1 cellular context compared by ENCODE assay signal in the genomic region with DNA sequence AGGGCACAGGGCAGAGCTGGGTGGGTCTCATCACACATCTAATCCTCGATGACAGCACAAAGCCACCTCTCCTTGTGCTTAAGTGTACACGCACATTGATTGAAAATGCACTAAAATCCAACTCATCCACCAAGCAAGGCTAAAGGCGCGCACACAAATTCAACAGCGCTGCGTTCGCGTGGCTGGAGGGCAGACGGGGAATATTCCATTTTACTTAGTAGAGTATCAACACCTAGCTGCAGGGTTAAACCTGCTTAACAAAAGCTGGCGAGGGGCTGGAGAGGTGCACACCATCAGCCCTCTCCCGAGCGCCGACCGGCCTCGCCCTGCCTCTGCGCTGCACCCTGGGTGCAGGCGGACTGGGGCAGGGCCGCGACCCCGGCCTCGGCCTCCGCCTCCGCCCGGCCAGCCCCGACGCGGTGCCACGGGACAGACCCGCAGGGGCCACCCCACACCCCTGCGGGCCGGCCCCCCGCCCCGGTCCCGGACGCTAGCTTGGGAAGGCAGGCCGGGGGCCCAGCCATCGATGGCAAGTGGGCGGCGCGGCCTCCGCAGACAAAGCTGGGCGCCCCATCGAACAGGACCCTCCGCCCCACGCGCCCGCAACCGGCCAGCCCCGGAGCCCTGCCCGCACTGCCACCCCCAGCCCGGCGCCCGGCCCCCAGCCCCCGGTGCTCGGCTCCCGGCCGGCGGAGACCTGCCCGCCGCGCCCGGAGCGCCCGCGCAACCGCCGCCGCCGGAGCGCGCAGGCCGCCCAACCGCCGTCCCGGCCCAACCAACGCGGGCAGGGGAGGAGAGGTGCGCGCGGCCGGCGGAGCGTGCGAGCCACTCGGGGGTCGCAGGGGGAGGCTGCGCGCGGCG.
A peak's percentile ranks its signal among the peaks of the same experiment; 100 is the strongest.
TF ChIP-seq lines count a peak whose summit lies in the region.

No MANE protein-coding gene starts in this region.

TF ChIP-seq in GM12878, 131 proteins besides CTCF, POLR2A, EP300 and RAD21:
- TF ChIP-seq NR2F1 (conservative IDR thresholded peaks at IDR 0.05) (0 out of 2 replicates have a peak, but pooled peaks have one; percentile 75), HDGF (IDR thresholded peaks at IDR 0.05) (no peak), FOXM1 (IDR thresholded peaks at IDR 0.05; ENCODE audit: low read depth, low read length) (no peak), RB1 (IDR thresholded peaks at IDR 0.05; ENCODE audit: borderline replicate concordance) (no peak; the same call in 1 of the 2 replicates), SPI1 (IDR thresholded peaks at IDR 0.05; ENCODE audit: borderline replicate concordance, insufficient read depth, low read depth, low read length) (no peak), EED (IDR thresholded peaks at IDR 0.05; ENCODE audit: low read depth) (no peak), SREBF1 (IDR thresholded peaks at IDR 0.05; ENCODE audit: low read length) (no peak), IKZF1 (conservative IDR thresholded peaks at IDR 0.05) (peak; percentile 81; the same call in 1 of the 2 replicates), ZNF622 (IDR thresholded peaks at IDR 0.05) (no peak), SMARCA5 (IDR thresholded peaks at IDR 0.05) (no peak), ATF7 (IDR thresholded peaks at IDR 0.05; ENCODE audit: low read depth) (no peak), ZNF274 (IDR thresholded peaks at IDR 0.05; ENCODE audit: insufficient read depth, insufficient read length) (no peak), RELA (IDR thresholded peaks at IDR 0.05; ENCODE audit: borderline replicate concordance, partially characterized antibody) (peak; percentile 53), NR2C1 (IDR thresholded peaks at IDR 0.05) (no peak), BACH1 (IDR thresholded peaks at IDR 0.05; ENCODE audit: borderline replicate concordance) (peak; percentile 13), CBX3 (IDR thresholded peaks at IDR 0.05; ENCODE audit: borderline replicate concordance, low read depth) (no peak), MTA2 (IDR thresholded peaks at IDR 0.05; ENCODE audit: low read depth) (no peak), SIN3A (IDR thresholded peaks at IDR 0.05; ENCODE audit: low read depth, low read length) (no peak), SMAD5 (IDR thresholded peaks at IDR 0.05; ENCODE audit: low read depth) (no peak), SMC3 (IDR thresholded peaks at IDR 0.05; ENCODE audit: borderline replicate concordance, low read length) (no peak), PAX5 (IDR thresholded peaks at IDR 0.05; ENCODE audit: borderline replicate concordance, low read depth, low read length) (no peak), GABPA (IDR thresholded peaks at IDR 0.05; ENCODE audit: low read depth) (no peak), DPF2 (IDR thresholded peaks at IDR 0.05) (peak; percentile 76), ZNF217 (IDR thresholded peaks at IDR 0.05) (0 out of 2 replicates have a peak, but pooled peaks have one; percentile 37), POLR2AphosphoS5 (IDR thresholded peaks at IDR 0.05; ENCODE audit: low read length) (no peak), TCF12 (IDR thresholded peaks at IDR 0.05; ENCODE audit: low read depth, low read length) (peak; percentile 4; the same call in 1 of the 2 replicates), KDM1A (IDR thresholded peaks at IDR 0.05; ENCODE audit: borderline replicate concordance) (no peak), MYB (IDR thresholded peaks at IDR 0.05; ENCODE audit: borderline replicate concordance, low read depth, low read length) (no peak), RFX5 (IDR thresholded peaks at IDR 0.05; ENCODE audit: low read depth, low read length) (no peak), YY1 (IDR thresholded peaks at IDR 0.05; ENCODE audit: low read depth, low read length) (no peak), SP1 (IDR thresholded peaks at IDR 0.05; ENCODE audit: low read depth, low read length) (no peak), ZNF207 (IDR thresholded peaks at IDR 0.05; ENCODE audit: borderline replicate concordance) (0 out of 2 replicates have a peak, but pooled peaks have one; percentile 21), JUND (IDR thresholded peaks at IDR 0.05; ENCODE audit: low read depth, low read length) (no peak), HDAC6 (IDR thresholded peaks at IDR 0.05; ENCODE audit: unreplicated experiment) (peak; percentile 60)
- TF ChIP-seq, protein P1, sequence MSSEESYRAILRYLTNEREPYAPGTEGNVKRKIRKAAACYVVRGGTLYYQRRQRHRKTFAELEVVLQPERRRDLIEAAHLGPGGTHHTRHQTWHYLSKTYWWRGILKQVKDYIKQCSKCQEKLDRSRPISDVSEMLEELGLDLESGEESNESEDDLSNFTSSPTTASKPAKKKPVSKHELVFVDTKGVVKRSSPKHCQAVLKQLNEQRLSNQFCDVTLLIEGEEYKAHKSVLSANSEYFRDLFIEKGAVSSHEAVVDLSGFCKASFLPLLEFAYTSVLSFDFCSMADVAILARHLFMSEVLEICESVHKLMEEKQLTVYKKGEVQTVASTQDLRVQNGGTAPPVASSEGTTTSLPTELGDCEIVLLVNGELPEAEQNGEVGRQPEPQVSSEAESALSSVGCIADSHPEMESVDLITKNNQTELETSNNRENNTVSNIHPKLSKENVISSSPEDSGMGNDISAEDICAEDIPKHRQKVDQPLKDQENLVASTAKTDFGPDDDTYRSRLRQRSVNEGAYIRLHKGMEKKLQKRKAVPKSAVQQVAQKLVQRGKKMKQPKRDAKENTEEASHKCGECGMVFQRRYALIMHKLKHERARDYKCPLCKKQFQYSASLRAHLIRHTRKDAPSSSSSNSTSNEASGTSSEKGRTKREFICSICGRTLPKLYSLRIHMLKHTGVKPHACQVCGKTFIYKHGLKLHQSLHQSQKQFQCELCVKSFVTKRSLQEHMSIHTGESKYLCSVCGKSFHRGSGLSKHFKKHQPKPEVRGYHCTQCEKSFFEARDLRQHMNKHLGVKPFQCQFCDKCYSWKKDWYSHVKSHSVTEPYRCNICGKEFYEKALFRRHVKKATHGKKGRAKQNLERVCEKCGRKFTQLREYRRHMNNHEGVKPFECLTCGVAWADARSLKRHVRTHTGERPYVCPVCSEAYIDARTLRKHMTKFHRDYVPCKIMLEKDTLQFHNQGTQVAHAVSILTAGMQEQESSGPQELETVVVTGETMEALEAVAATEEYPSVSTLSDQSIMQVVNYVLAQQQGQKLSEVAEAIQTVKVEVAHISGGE (CRISPR knock-in tag; IDR thresholded peaks at IDR 0.05) = no peak
- TF ChIP-seq, protein P2, sequence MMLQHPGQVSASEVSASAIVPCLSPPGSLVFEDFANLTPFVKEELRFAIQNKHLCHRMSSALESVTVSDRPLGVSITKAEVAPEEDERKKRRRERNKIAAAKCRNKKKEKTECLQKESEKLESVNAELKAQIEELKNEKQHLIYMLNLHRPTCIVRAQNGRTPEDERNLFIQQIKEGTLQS (IDR thresholded peaks at IDR 0.05; ENCODE audit: borderline replicate concordance, extremely low read depth, low read depth, low read length) = no peak
- TF ChIP-seq, protein P3, sequence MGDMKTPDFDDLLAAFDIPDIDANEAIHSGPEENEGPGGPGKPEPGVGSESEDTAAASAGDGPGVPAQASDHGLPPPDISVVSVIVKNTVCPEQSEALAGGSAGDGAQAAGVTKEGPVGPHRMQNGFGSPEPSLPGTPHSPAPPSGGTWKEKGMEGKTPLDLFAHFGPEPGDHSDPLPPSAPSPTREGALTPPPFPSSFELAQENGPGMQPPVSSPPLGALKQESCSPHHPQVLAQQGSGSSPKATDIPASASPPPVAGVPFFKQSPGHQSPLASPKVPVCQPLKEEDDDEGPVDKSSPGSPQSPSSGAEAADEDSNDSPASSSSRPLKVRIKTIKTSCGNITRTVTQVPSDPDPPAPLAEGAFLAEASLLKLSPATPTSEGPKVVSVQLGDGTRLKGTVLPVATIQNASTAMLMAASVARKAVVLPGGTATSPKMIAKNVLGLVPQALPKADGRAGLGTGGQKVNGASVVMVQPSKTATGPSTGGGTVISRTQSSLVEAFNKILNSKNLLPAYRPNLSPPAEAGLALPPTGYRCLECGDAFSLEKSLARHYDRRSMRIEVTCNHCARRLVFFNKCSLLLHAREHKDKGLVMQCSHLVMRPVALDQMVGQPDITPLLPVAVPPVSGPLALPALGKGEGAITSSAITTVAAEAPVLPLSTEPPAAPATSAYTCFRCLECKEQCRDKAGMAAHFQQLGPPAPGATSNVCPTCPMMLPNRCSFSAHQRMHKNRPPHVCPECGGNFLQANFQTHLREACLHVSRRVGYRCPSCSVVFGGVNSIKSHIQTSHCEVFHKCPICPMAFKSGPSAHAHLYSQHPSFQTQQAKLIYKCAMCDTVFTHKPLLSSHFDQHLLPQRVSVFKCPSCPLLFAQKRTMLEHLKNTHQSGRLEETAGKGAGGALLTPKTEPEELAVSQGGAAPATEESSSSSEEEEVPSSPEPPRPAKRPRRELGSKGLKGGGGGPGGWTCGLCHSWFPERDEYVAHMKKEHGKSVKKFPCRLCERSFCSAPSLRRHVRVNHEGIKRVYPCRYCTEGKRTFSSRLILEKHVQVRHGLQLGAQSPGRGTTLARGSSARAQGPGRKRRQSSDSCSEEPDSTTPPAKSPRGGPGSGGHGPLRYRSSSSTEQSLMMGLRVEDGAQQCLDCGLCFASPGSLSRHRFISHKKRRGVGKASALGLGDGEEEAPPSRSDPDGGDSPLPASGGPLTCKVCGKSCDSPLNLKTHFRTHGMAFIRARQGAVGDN (IDR thresholded peaks at IDR 0.05) = no peak
- TF ChIP-seq, protein P4, sequence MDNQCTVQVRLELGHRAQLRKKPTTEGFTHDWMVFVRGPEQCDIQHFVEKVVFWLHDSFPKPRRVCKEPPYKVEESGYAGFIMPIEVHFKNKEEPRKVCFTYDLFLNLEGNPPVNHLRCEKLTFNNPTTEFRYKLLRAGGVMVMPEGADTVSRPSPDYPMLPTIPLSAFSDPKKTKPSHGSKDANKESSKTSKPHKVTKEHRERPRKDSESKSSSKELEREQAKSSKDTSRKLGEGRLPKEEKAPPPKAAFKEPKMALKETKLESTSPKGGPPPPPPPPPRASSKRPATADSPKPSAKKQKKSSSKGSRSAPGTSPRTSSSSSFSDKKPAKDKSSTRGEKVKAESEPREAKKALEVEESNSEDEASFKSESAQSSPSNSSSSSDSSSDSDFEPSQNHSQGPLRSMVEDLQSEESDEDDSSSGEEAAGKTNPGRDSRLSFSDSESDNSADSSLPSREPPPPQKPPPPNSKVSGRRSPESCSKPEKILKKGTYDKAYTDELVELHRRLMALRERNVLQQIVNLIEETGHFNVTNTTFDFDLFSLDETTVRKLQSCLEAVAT (IDR thresholded peaks at IDR 0.05) = no peak
- TF ChIP-seq, protein P5, sequence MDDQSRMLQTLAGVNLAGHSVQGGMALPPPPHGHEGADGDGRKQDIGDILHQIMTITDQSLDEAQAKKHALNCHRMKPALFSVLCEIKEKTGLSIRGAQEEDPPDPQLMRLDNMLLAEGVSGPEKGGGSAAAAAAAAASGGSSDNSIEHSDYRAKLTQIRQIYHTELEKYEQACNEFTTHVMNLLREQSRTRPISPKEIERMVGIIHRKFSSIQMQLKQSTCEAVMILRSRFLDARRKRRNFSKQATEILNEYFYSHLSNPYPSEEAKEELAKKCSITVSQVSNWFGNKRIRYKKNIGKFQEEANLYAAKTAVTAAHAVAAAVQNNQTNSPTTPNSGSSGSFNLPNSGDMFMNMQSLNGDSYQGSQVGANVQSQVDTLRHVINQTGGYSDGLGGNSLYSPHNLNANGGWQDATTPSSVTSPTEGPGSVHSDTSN (IDR thresholded peaks at IDR 0.05; ENCODE audit: insufficient replicate concordance, low read depth, low read length) = no peak
- TF ChIP-seq, protein P6, sequence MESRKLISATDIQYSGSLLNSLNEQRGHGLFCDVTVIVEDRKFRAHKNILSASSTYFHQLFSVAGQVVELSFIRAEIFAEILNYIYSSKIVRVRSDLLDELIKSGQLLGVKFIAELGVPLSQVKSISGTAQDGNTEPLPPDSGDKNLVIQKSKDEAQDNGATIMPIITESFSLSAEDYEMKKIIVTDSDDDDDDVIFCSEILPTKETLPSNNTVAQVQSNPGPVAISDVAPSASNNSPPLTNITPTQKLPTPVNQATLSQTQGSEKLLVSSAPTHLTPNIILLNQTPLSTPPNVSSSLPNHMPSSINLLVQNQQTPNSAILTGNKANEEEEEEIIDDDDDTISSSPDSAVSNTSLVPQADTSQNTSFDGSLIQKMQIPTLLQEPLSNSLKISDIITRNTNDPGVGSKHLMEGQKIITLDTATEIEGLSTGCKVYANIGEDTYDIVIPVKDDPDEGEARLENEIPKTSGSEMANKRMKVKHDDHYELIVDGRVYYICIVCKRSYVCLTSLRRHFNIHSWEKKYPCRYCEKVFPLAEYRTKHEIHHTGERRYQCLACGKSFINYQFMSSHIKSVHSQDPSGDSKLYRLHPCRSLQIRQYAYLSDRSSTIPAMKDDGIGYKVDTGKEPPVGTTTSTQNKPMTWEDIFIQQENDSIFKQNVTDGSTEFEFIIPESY (IDR thresholded peaks at IDR 0.05) = no peak
- TF ChIP-seq, protein P7, sequence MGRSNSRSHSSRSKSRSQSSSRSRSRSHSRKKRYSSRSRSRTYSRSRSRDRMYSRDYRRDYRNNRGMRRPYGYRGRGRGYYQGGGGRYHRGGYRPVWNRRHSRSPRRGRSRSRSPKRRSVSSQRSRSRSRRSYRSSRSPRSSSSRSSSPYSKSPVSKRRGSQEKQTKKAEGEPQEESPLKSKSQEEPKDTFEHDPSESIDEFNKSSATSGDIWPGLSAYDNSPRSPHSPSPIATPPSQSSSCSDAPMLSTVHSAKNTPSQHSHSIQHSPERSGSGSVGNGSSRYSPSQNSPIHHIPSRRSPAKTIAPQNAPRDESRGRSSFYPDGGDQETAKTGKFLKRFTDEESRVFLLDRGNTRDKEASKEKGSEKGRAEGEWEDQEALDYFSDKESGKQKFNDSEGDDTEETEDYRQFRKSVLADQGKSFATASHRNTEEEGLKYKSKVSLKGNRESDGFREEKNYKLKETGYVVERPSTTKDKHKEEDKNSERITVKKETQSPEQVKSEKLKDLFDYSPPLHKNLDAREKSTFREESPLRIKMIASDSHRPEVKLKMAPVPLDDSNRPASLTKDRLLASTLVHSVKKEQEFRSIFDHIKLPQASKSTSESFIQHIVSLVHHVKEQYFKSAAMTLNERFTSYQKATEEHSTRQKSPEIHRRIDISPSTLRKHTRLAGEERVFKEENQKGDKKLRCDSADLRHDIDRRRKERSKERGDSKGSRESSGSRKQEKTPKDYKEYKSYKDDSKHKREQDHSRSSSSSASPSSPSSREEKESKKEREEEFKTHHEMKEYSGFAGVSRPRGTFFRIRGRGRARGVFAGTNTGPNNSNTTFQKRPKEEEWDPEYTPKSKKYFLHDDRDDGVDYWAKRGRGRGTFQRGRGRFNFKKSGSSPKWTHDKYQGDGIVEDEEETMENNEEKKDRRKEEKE (IDR thresholded peaks at IDR 0.05) = peak; percentile 91
- TF ChIP-seq, protein P8, sequence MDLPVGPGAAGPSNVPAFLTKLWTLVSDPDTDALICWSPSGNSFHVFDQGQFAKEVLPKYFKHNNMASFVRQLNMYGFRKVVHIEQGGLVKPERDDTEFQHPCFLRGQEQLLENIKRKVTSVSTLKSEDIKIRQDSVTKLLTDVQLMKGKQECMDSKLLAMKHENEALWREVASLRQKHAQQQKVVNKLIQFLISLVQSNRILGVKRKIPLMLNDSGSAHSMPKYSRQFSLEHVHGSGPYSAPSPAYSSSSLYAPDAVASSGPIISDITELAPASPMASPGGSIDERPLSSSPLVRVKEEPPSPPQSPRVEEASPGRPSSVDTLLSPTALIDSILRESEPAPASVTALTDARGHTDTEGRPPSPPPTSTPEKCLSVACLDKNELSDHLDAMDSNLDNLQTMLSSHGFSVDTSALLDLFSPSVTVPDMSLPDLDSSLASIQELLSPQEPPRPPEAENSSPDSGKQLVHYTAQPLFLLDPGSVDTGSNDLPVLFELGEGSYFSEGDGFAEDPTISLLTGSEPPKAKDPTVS (IDR thresholded peaks at IDR 0.05; ENCODE audit: low read depth, low read length) = 0 out of 2 replicates have a peak, but pooled peaks have one; percentile 8
